Comparison of ENCODE assay signal across 19 cellular contexts in genomic region chr3:112644453-112644852, GRCh38. TPM values are rescaled to one million over a fixed set of nuclear protein-coding genes. Genes with fewer than 3 reads are reported as not detected.
A peak's percentile ranks its signal among the peaks of the same experiment; 100 is the strongest.
DNase-seq lines count a peak whose midpoint lies in the region; ATAC-seq, FAIRE-seq and TF ChIP-seq lines count a peak whose summit lies in the region.
"Had no signal": no experiment of that assay in that cellular context is flagged by ENCODE, and none has a peak within 500 bp of the region (broad histone marks: within the 10 kb centered on the region; RNA-seq: fewer than 3 reads in every experiment).

No MANE protein-coding gene starts in this region.

- peak overlapping the region; percentile 79 for H3K4me3 Mint-ChIP-seq in natural killer cell treated with Interleukin-12 subunit alpha and Interleukin-12 subunit beta and Interleukin-15 and Interleukin-18, amount 100 ng/mL, for 72 hours
- H3K4me3 Mint-ChIP-seq in natural killer cell: no peak overlapping the region
- H3K4me3 Mint-ChIP-seq: CD4-positive, alpha-beta T cell had no signal

- H3K27ac Mint-ChIP-seq in natural killer cell treated with Interleukin-12 subunit alpha and Interleukin-12 subunit beta and Interleukin-15 and Interleukin-18, amount 100 ng/mL, for 72 hours: peak overlapping the region in 1 of 2 donors; percentile 68
- peak overlapping the region in 1 of 2 donors; percentile 83 for H3K27ac Mint-ChIP-seq in natural killer cell
- H3K27ac Mint-ChIP-seq: CD4-positive, alpha-beta T cell had no signal

- no peaks in the 10 kb centered on the region for H3K79me1 ChIP-seq in mesendoderm (ENCODE audit: low read length)

- FAIRE-seq in GM12891 (lab: Jason Lieb, UNC): no peak
- FAIRE-seq: GM12892 had no signal

- H3K4me1 ChIP-seq in mesendoderm (ENCODE audit: control insufficient read depth, low read depth, low read length): peaks cover 19% of the 10 kb centered on the region

- H2BK5ac ChIP-seq in mesendoderm (ENCODE audit: low read length): no peak overlapping the region

- no peak for ATAC-seq in natural killer cell treated with Interleukin-12 subunit alpha and Interleukin-12 subunit beta and Interleukin-15 and Interleukin-18, amount 100 ng/mL, for 72 hours
- no peak for ATAC-seq in natural killer cell
- ATAC-seq: HCT116 had no signal

- H3K4me1 Mint-ChIP-seq in natural killer cell treated with Interleukin-12 subunit alpha and Interleukin-12 subunit beta and Interleukin-15 and Interleukin-18, amount 100 ng/mL, for 72 hours (ENCODE audit: low read depth in 2 of 2): peaks cover 33 to 53% of the 10 kb centered on the region in 2 donors
- peaks cover 23% of the 10 kb centered on the region in 2 donors for H3K4me1 Mint-ChIP-seq in natural killer cell

- DNase-seq in natural killer cell treated with Interleukin-12 subunit alpha and Interleukin-12 subunit beta and Interleukin-15 and Interleukin-18, amount 100 ng/mL, for 72 hours (ENCODE audit: low spot score): no peak
- DNase-seq in natural killer cell (no peak), brain microvascular endothelial cell (no peak), mesendoderm (peak; percentile 37), SK-N-DZ (ENCODE audit: low spot score) (no peak), NCI-H1417 treated with DMSO at 0.1 percent for 48 hours (lab: John Stamatoyannopoulos, UW) (no peak), GM12891 (ENCODE audit: insufficient read length, low spot score) (no peak)
- DNase-seq: CD4-positive, alpha-beta T cell; COR-L47; DND-41; GOT3; Kasumi-1; NCI-H1694 treated with DMSO at 0.1 percent for 48 hours; NCI-H446; NCI-H526 treated with DMSO at 0.1 percent for 48 hours; SIG-M5 had no signal

- H3K27me3 Mint-ChIP-seq in natural killer cell treated with Interleukin-12 subunit alpha and Interleukin-12 subunit beta and Interleukin-15 and Interleukin-18, amount 100 ng/mL, for 72 hours: peaks cover 7 to 8% of the 10 kb centered on the region in 2 donors
- H3K27me3 Mint-ChIP-seq in natural killer cell (ENCODE audit: low read depth in 2 of 2): peaks cover 8 to 9% of the 10 kb centered on the region in 2 donors

- no peak overlapping the region for H3K9ac ChIP-seq in mesendoderm (ENCODE audit: low read length)

- no peak overlapping the region for H3K4me2 ChIP-seq in mesendoderm (ENCODE audit: low read length)

- H3K4me3 ChIP-seq in brain microvascular endothelial cell (ENCODE audit: low read depth, low read length): no peak overlapping the region
- no peak overlapping the region for H3K4me3 ChIP-seq in mesendoderm (ENCODE audit: low read length)

- in situ Hi-C loops in brain microvascular endothelial cell (cut with HindIII; ENCODE audit: low pct_ligation_motif_present, low sequenced_read_pairs): no loop called here

- no peak overlapping the region for H4K8ac ChIP-seq in mesendoderm (ENCODE audit: low read depth, low read length)

- H3K27me3 ChIP-seq in brain microvascular endothelial cell (replicated peaks) (no peaks in the 10 kb centered on the region), mesendoderm (ENCODE audit: insufficient read depth, low read length, poor library complexity) (no peaks in the 10 kb centered on the region)

- TF ChIP-seq POLR2A in GM12891 (IDR thresholded peaks at IDR 0.05; ENCODE audit: low read depth, low read length): no peak

- H3K79me2 ChIP-seq in mesendoderm (ENCODE audit: control insufficient read depth, insufficient read depth, low read length): no peaks in the 10 kb centered on the region

- intact Hi-C loops in natural killer cell (cut with micrococcal nuclease): loop anchor here (1.0 to 5.0 kb wide), 2 partner anchors 28 to 393 kb away; no protein-coding TSS in a partner anchor

- no peaks in the 10 kb centered on the region for H3K36me3 Mint-ChIP-seq in natural killer cell treated with Interleukin-12 subunit alpha and Interleukin-12 subunit beta and Interleukin-15 and Interleukin-18, amount 100 ng/mL, for 72 hours
- no peaks in the 10 kb centered on the region for H3K36me3 Mint-ChIP-seq in natural killer cell

- no peak overlapping the region for H2BK15ac ChIP-seq in mesendoderm (replicated peaks; ENCODE audit: low read depth)

- no peak overlapping the region for H3K4ac ChIP-seq in mesendoderm (ENCODE audit: low read depth, low read length)

- TF ChIP-seq CTCF in natural killer cell (IDR thresholded peaks at IDR 0.05): no peak
- peak; percentile 18 for TF ChIP-seq CTCF in brain microvascular endothelial cell (IDR thresholded peaks at IDR 0.05; ENCODE audit: low read depth, low read length, missing control alignments)

- peaks cover under 1% of the 10 kb centered on the region for H3K9me3 Mint-ChIP-seq in natural killer cell treated with Interleukin-12 subunit alpha and Interleukin-12 subunit beta and Interleukin-15 and Interleukin-18, amount 100 ng/mL, for 72 hours
- no peaks in the 10 kb centered on the region for H3K9me3 Mint-ChIP-seq in natural killer cell
- H3K9me3 Mint-ChIP-seq: CD4-positive, alpha-beta T cell had no signal

- H3K27ac ChIP-seq in brain microvascular endothelial cell (no peak overlapping the region), mesendoderm (ENCODE audit: low read depth, low read length) (no peak overlapping the region)
- H3K27ac ChIP-seq: RWPE1 had no signal

- H3K23ac ChIP-seq in mesendoderm (ENCODE audit: low read length): no peak overlapping the region

- no peak overlapping the region for H3K18ac ChIP-seq in mesendoderm (ENCODE audit: low read length)

- no peak overlapping the region for H2AK5ac ChIP-seq in mesendoderm (ENCODE audit: low read length)

- H4K5ac ChIP-seq in mesendoderm (ENCODE audit: low read length): no peak overlapping the region

- no CpG with 5 or more reads among the region's 4 CpGs for WGBS in mesendoderm (ENCODE audit: extremely low coverage, insufficient coverage, low lambda C conversion rate)

- no peaks in the 10 kb centered on the region for H3K36me3 ChIP-seq in brain microvascular endothelial cell (replicated peaks)
- H3K36me3 ChIP-seq in mesendoderm (ENCODE audit: control insufficient read depth, insufficient read depth, low read length): no peaks in the 10 kb centered on the region

- peak overlapping the region; percentile 19 for H3K56ac ChIP-seq in mesendoderm (ENCODE audit: low read length)

- no peak overlapping the region for H2BK120ac ChIP-seq in mesendoderm (ENCODE audit: low read depth, low read length)

TF ChIP-seq in GM12891, 5 proteins besides CTCF, POLR2A, EP300 and RAD21:
- TF ChIP-seq POLR2AphosphoS5 (IDR thresholded peaks at IDR 0.05; ENCODE audit: low read depth, low read length): no peak
- TF ChIP-seq PAX5 (IDR thresholded peaks at IDR 0.05; ENCODE audit: insufficient read depth, low read length, severe bottlenecking): no peak
- no peak for TF ChIP-seq TAF1 (IDR thresholded peaks at IDR 0.05; ENCODE audit: low read depth, low read length)
- no peak for TF ChIP-seq POU2F2 (IDR thresholded peaks at IDR 0.05; ENCODE audit: low read depth, low read length)
- TF ChIP-seq SPI1 (IDR thresholded peaks at IDR 0.05; ENCODE audit: low read depth, low read length): no peak

RNA-seq across cellular contexts. Expression of gene CCDC80, which starts 3.5 kb away (rescaled TPM):
- total RNA-seq in natural killer cell treated with Interleukin-12 subunit alpha and Interleukin-12 subunit beta and Interleukin-15 and Interleukin-18, amount 100 ng/mL, for 72 hours: under 1 TPM in 1 of 2 donors, not detected in 1; 0.28 TPM
- under 1 TPM in 1 of 3 donors, not detected in 2; 0.08 TPM for total RNA-seq in natural killer cell
- polyA plus RNA-seq in mesendoderm (2013, experiment 1 of 2): 4.3 TPM
- 5.2 TPM for polyA plus RNA-seq in mesendoderm (2013, experiment 2 of 2)
- polyA plus RNA-seq in SK-N-DZ (2014; cell fraction: cytosol; rRNA removed): 3.2 and 3.9 TPM in 2 replicates
- polyA plus RNA-seq in SK-N-DZ (2014; cell fraction: nucleus; rRNA removed): 2.1 and 2.9 TPM in 2 replicates
- 0.39 TPM for polyA plus RNA-seq in GM12891 (2012; ENCODE audit: low read depth, missing spikeins)
- total RNA-seq: CD4-positive, alpha-beta T cell had no signal
